In the genomic region with DNA sequence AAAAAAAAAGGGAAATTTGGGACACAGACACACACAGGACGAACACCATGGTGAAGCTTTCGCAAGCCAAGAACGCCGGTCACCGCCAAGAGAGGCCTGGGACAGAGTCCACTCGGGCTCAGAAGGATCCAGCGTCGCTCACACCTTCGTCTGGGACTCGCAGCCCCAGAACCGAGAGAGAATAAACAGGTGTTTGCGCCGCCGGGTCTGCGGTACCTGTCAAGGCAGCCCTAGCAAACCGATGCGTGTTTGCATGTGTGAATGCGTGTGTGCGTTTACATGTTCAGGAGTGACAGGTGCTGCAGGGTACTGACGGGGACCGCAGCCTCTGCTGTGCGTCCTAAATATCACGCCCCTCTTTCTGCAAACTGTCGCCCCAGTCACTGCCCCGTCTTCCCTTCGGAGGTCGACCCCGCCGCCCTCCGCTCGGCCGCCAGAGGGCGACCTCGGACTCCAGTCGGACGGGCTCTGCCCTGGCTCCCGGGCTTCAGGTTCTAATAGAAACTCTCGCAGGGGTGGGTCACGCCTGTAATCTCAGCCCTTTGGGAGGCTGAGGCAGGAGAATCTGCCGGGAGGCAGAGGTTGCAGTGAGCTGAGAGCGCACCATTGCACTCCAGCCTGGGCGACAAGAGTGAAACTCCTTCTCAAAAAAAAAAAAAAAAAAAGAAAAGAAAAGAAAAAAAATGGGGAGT, we compare ENCODE assay signal across 8 cellular contexts. TPM values are rescaled to one million over a fixed set of nuclear protein-coding genes. Genes with fewer than 3 reads are reported as not detected.
A peak's percentile ranks its signal among the peaks of the same experiment; 100 is the strongest.
DNase-seq lines count a peak whose midpoint lies in the region; ATAC-seq and TF ChIP-seq lines count a peak whose summit lies in the region.

No MANE protein-coding gene starts in this region.

- no peak overlapping the region for H2AFZ ChIP-seq in ACC112 (ENCODE audit: low read length, unreplicated experiment)

- H3K4me3 Mint-ChIP-seq in T-helper 17 cell = peak overlapping the region; percentile 79

- H3K36me3 ChIP-seq in ACC112 (ENCODE audit: insufficient read depth, low read length) (no peaks in the 10 kb centered on the region), sigmoid colon (peaks cover 0 to 13% (median 5%) of the 10 kb centered on the region in 4 donors)

- H3K27me3 ChIP-seq in ACC112 (ENCODE audit: insufficient read depth, low read length) = no peaks in the 10 kb centered on the region
- no peaks in the 10 kb centered on the region for H3K27me3 ChIP-seq in sigmoid colon

- H3K4me3 ChIP-seq in ACC112 (ENCODE audit: low read depth, low read length) = peak overlapping the region; percentile 64
- peak overlapping the region; percentile 15 to 39 (median 31) for H3K4me3 ChIP-seq in sigmoid colon

- no peaks in the 10 kb centered on the region for H3K9me3 ChIP-seq in T-helper 17 cell (ENCODE audit: control insufficient read depth, low read length, poor library complexity, severe bottlenecking)
- no peaks in the 10 kb centered on the region for H3K9me3 ChIP-seq in sigmoid colon

- H3K79me2 ChIP-seq in ACC112 (ENCODE audit: control insufficient read depth, insufficient read depth, low read length, unreplicated experiment) = no peaks in the 10 kb centered on the region

- no peaks in the 10 kb centered on the region for H3K36me3 Mint-ChIP-seq in T-helper 17 cell (ENCODE audit: low read depth)

- peaks cover 19% of the 10 kb centered on the region for H3K4me1 Mint-ChIP-seq in T-helper 17 cell

- DNase-seq in MV-4-11 (lab: John Stamatoyannopoulos, UW) = peak; percentile 77
- DNase-seq in T-helper 17 cell = peak; percentile 67 to 85 (median 77)
- peak; percentile 37 for DNase-seq in amniotic stem cell (lab: John Stamatoyannopoulos, UW)
- peak; percentile 91 for DNase-seq in hepatic stellate cell (ENCODE audit: low spot score)
- DNase-seq in sigmoid colon = peak; percentile 89

- TF ChIP-seq POLR2A in sigmoid colon (IDR thresholded peaks at IDR 0.05) = no peak

- intact Hi-C loops in sigmoid colon (cut with DNase I) = loop anchor here (5.0 kb wide), 1 partner anchor 143 kb away; no protein-coding TSS in a partner anchor

- TF ChIP-seq CTCF in sigmoid colon (IDR thresholded peaks at IDR 0.05) = peak; percentile 59 to 91 (median 86)

- H3K27ac Mint-ChIP-seq in T-helper 17 cell = peak overlapping the region; percentile 72

- no peaks in the 10 kb centered on the region for H3K4me1 ChIP-seq in ACC112 (ENCODE audit: control insufficient read depth, insufficient read depth, low read length, unreplicated experiment)
- peaks cover 0 to 16% (median 14%) of the 10 kb centered on the region in 4 donors for H3K4me1 ChIP-seq in sigmoid colon

- no peak for TF ChIP-seq EP300 in sigmoid colon (IDR thresholded peaks at IDR 0.05)

- 3 to 13% methylated on average over 42 of the region's 42 CpGs for WGBS in sigmoid colon, 2 donors

- H3K27ac ChIP-seq in ACC112 (ENCODE audit: low read depth, low read length) = no peak overlapping the region
- peak overlapping the region in 1 of 4 donors; percentile 0 for H3K27ac ChIP-seq in sigmoid colon

- no peaks in the 10 kb centered on the region for H3K27me3 Mint-ChIP-seq in T-helper 17 cell

- ATAC-seq in GM19025 (IDR thresholded peaks at IDR 0.05; ENCODE audit: low read depth, unreplicated experiment) = peak; percentile 53
- ATAC-seq in T-helper 17 cell = peak; percentile 90
- no peak for ATAC-seq in GM21515 (IDR thresholded peaks at IDR 0.05; ENCODE audit: unreplicated experiment)

RNA-seq across cellular contexts. Expression of a gene that starts 11.8 kb away (rescaled TPM):
- total RNA-seq in T-helper 17 cell (100 to 1,000 TPM; 110 to 117 TPM), sigmoid colon (10 to 100 TPM; 26.8 to 49.9 (median 40.1) TPM)
- polyA plus RNA-seq in sigmoid colon = 10 to 100 TPM; 24.6 to 91.1 (median 31.7) TPM

RNA-seq across cellular contexts. Expression of a gene that starts 24.0 kb away (rescaled TPM):
- total RNA-seq in T-helper 17 cell (1 to 10 TPM; 6.4 to 8.5 TPM), sigmoid colon (1 to 10 TPM in 2 of 4 donors, under 1 TPM in 2; 0.33 to 6.2 (median 1.5) TPM)
- polyA plus RNA-seq in sigmoid colon = 10 to 100 TPM in 2 of 3 donors, 1 to 10 TPM in 1; 6.6 to 17.4 (median 13.2) TPM

RNA-seq across cellular contexts. Expression of a gene that starts 24.0 kb away (rescaled TPM):
- total RNA-seq in T-helper 17 cell (10 to 100 TPM; 19.2 to 20.7 TPM), sigmoid colon (10 to 100 TPM; 25.8 to 47.0 (median 31.0) TPM)
- 10 to 100 TPM; 14.4 to 55.4 (median 16.6) TPM for polyA plus RNA-seq in sigmoid colon

RNA-seq across cellular contexts. Expression of a gene that starts 43.9 kb away (rescaled TPM):
- total RNA-seq in T-helper 17 cell = 100 to 1,000 TPM; 121 to 125 TPM
- total RNA-seq in sigmoid colon = 10 to 100 TPM; 86.6 to 97.1 (median 92.7) TPM
- polyA plus RNA-seq in sigmoid colon = 10 to 100 TPM; 60.7 to 76.3 (median 69.4) TPM

Comparison
In these comparisons a context has a peak if more than half of its experiments do, and no peak if none do; other contexts are left out.
1. DNase-seq: peak in every context shown above with its lines; median percentile 91 in hepatic stellate cell; 89 in sigmoid colon; 77 in MV-4-11; 77 in T-helper 17 cell; 37 in amniotic stem cell.